1 cellular context compared by ENCODE assay signal in the genomic region with DNA sequence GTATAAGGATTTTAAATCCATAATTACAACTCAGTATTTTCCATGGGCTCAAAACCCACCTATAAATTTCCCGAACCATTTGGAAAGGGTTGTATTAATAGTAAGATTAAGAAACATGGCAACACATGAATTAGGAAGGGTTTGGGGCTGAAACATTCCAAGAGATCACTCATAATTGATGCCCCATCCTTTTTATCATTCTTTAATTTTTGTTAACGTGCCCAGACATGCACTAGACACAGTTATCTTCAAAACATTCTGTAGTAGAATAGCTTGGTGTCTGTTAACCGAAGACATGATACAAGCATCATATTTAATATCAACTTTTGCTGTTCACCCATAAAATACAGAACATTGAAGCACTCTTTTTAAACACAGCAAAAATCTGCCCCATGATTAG.
TF ChIP-seq lines count a peak whose summit lies in the region.

No MANE protein-coding gene starts in this region.

TF ChIP-seq in A549, 52 proteins besides CTCF, POLR2A, EP300 and RAD21 (continued from another document):
- TF ChIP-seq HEYL (CRISPR knock-in tag; IDR thresholded peaks at IDR 0.05) (no peak), NPAS2 (CRISPR knock-in tag; IDR thresholded peaks at IDR 0.05; ENCODE audit: borderline replicate concordance) (no peak), ZFP36 (IDR thresholded peaks at IDR 0.05; ENCODE audit: borderline replicate concordance, partially characterized antibody) (no peak), CBX2 (IDR thresholded peaks at IDR 0.05; ENCODE audit: borderline replicate concordance, low read depth) (no peak), NR3C1 (IDR thresholded peaks at IDR 0.05) (no peak), RFX5 (IDR thresholded peaks at IDR 0.05) (no peak)
- TF ChIP-seq, protein P1, sequence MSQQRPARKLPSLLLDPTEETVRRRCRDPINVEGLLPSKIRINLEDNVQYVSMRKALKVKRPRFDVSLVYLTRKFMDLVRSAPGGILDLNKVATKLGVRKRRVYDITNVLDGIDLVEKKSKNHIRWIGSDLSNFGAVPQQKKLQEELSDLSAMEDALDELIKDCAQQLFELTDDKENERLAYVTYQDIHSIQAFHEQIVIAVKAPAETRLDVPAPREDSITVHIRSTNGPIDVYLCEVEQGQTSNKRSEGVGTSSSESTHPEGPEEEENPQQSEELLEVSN (IDR thresholded peaks at IDR 0.05; ENCODE audit: borderline replicate concordance, low read depth) = no peak
- TF ChIP-seq, protein P2, sequence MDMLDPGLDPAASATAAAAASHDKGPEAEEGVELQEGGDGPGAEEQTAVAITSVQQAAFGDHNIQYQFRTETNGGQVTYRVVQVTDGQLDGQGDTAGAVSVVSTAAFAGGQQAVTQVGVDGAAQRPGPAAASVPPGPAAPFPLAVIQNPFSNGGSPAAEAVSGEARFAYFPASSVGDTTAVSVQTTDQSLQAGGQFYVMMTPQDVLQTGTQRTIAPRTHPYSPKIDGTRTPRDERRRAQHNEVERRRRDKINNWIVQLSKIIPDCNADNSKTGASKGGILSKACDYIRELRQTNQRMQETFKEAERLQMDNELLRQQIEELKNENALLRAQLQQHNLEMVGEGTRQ (IDR thresholded peaks at IDR 0.05) = no peak
